ENCODE assay signal across 26 cellular contexts in genomic region chr11:20095189-20095588, GRCh38.
"Had no signal": no experiment of that assay in that cellular context is flagged by ENCODE, and none has a peak within 500 bp of the region (broad histone marks: within the 10 kb centered on the region; RNA-seq: fewer than 3 reads in every experiment).

No MANE protein-coding gene starts in this region.

- H3K27me3 ChIP-seq: brain microvascular endothelial cell, esophagus squamous epithelium, gastroesophageal sphincter, heart right ventricle had no signal

- H3K4me3 ChIP-seq: coronary artery, esophagus squamous epithelium, gastroesophageal sphincter, heart right ventricle had no signal

- H3K27ac ChIP-seq: brain microvascular endothelial cell, epithelial cell of prostate, esophagus squamous epithelium, gastroesophageal sphincter, heart right ventricle had no signal

- ATAC-seq: activated CD4-positive, alpha-beta T cell treated with anti-CD3 and anti-CD28 coated beads for 36 hours; activated naive CD4-positive, alpha-beta T cell treated with anti-CD3 and anti-CD28 coated beads, Interleukin-2, amount 50 U/mL, for 72 hours; activated T-cell treated with anti-CD3 and anti-CD28 coated beads, Interleukin-2, amount 50 U/mL, for 72 hours; effector memory CD8-positive, alpha-beta T cell; gastroesophageal sphincter had no signal

- H3K9me3 ChIP-seq: esophagus squamous epithelium, gastroesophageal sphincter, heart right ventricle had no signal

- DNase-seq: activated CD4-positive, alpha-beta memory T cell treated with anti-CD3 and anti-CD28 coated beads, Interleukin-2, amount 10 ng/mL, durations not matched to agents 7 days and 5 days; activated CD4-positive, alpha-beta T cell treated with anti-CD3 and anti-CD28 coated beads for 36 hours; activated CD4-positive, alpha-beta T cell treated with anti-CD3 and anti-CD28 coated beads, Interleukin-2, amount 10 ng/mL, durations not matched to agents 24 days and 14 days; activated CD4-positive, alpha-beta T cell treated with anti-CD3 and anti-CD28 coated beads, Interleukin-2, amount 50 U/mL, for 4 hours; activated CD4-positive, CD25-positive, alpha-beta regulatory T cell; activated CD4-positive, CD25-positive, alpha-beta regulatory T cell treated with anti-CD3 and anti-CD28 coated beads, Interleukin-2, amount 50 U/mL, for 72 hours; activated CD8-positive, alpha-beta memory T cell treated with anti-CD3 and anti-CD28 coated beads, Interleukin-2, amount 50 U/mL, for 48 hours; activated gamma-delta T cell; activated naive CD4-positive, alpha-beta T cell; activated naive CD4-positive, alpha-beta T cell treated with anti-CD3 and anti-CD28 coated beads, Interleukin-2, amount 10 ng/mL, durations not matched to agents 7 days and 5 days; activated naive CD8-positive, alpha-beta T cell treated with anti-CD3 and anti-CD28 coated beads, Interleukin-2, amount 10 ng/mL, durations not matched to agents 7 days and 5 days; activated T-cell treated with anti-CD3 and anti-CD28 coated beads for 4 hours; activated T-cell treated with anti-CD3 and anti-CD28 coated beads, Interleukin-2, amount 50 U/mL, for 24 hours; activated T-cell treated with anti-CD3 and anti-CD28 coated beads, Interleukin-2, amount 50 U/mL, for 72 hours; brain microvascular endothelial cell; caudate nucleus; effector CD4-positive, alpha-beta T cell; effector memory CD8-positive, alpha-beta T cell; esophagus squamous epithelium; foreskin melanocyte; heart right ventricle; T-helper 2 cell had no signal
